In the genomic region with DNA sequence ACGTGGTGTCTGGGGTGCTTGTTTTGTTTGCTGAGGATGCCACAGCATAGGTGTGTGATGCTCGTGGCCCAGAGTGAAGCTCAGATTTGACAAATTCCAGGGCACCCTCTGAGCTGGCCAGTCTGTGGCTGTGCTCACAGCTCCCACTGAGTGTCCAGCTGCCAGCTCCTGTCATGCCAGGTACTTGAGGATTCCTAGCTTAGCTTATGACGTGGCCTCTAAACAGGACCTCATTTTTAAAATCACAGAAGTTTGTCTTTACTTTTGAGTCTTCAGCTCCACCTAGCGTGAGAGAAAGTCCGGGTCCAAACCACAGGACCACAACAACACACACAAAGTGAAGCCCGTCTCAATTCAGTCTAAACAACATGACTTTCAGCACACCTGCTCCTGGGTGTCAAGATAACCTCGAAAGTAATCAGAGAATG, we compare ENCODE assay signal across 8 cellular contexts.
DNase-seq lines count a peak whose midpoint lies in the region; ATAC-seq and TF ChIP-seq lines count a peak whose summit lies in the region.

No MANE protein-coding gene starts in this region.

- no peaks in the 10 kb centered on the region for H3K9me3 Mint-ChIP-seq in WTC11

- H3K27me3 Mint-ChIP-seq in WTC11 (ENCODE audit: low read depth) = no peaks in the 10 kb centered on the region

- POLR2A ChIA-PET in WTC11 (lab: Charles Lee) = no interaction called here

- CTCF ChIA-PET in WTC11 (lab: Charles Lee) = interaction anchor here (0.9 to 2.0 kb wide), 6 partner anchors 12 to 205 kb away, joined by 3 to 16 read pairs (median 4); no protein-coding TSS in a partner anchor

- no peak overlapping the region for H3K27ac ChIP-seq in 22Rv1

- no peak overlapping the region for H3K27ac Mint-ChIP-seq in WTC11

- DNase-seq in fibroblast of gingiva (ENCODE audit: low read depth) = peak; percentile 48
- DNase-seq in WTC11 (ENCODE audit: low spot score) = no peak
- no peak for DNase-seq in dedifferentiated amniotic fluid mesenchymal stem cell (ENCODE audit: extremely low spot score)
- no peak for DNase-seq in pons (ENCODE audit: low spot score)

- peaks cover 18% of the 10 kb centered on the region for H3K4me1 Mint-ChIP-seq in WTC11

- TF ChIP-seq CTCF in 22Rv1 (IDR thresholded peaks at IDR 0.05) (peak; percentile 28; the same call in 1 of the 2 replicates), LNCAP (IDR thresholded peaks at IDR 0.05) (peak; percentile 41), WTC11 (IDR thresholded peaks at IDR 0.05) (no peak)

- ATAC-seq in GM19023 (IDR thresholded peaks at IDR 0.05; ENCODE audit: unreplicated experiment) (peak; percentile 61), GM18873 (IDR thresholded peaks at IDR 0.05; ENCODE audit: low FRiP score, unreplicated experiment) (no peak), WTC11 (no peak)

- H3K36me3 Mint-ChIP-seq in WTC11 = peaks cover 21% of the 10 kb centered on the region

- H3K4me3 Mint-ChIP-seq in WTC11 = no peak overlapping the region

TF ChIP-seq in WTC11, 78 proteins besides CTCF, POLR2A, EP300 and RAD21:
- TF ChIP-seq RELA (CRISPR knock-in tag; IDR thresholded peaks at IDR 0.05; ENCODE audit: borderline replicate concordance) = no peak
- TF ChIP-seq ZNF416 (CRISPR knock-in tag; IDR thresholded peaks at IDR 0.05) = no peak
- TF ChIP-seq NFYB (CRISPR knock-in tag; conservative IDR thresholded peaks at IDR 0.05; ENCODE audit: low read depth) = no peak
- no peak for TF ChIP-seq SMAD4 (CRISPR knock-in tag; IDR thresholded peaks at IDR 0.05)
- no peak for TF ChIP-seq IRF2 (CRISPR knock-in tag; IDR thresholded peaks at IDR 0.05; ENCODE audit: borderline replicate concordance, low read depth)
- TF ChIP-seq, protein P1, sequence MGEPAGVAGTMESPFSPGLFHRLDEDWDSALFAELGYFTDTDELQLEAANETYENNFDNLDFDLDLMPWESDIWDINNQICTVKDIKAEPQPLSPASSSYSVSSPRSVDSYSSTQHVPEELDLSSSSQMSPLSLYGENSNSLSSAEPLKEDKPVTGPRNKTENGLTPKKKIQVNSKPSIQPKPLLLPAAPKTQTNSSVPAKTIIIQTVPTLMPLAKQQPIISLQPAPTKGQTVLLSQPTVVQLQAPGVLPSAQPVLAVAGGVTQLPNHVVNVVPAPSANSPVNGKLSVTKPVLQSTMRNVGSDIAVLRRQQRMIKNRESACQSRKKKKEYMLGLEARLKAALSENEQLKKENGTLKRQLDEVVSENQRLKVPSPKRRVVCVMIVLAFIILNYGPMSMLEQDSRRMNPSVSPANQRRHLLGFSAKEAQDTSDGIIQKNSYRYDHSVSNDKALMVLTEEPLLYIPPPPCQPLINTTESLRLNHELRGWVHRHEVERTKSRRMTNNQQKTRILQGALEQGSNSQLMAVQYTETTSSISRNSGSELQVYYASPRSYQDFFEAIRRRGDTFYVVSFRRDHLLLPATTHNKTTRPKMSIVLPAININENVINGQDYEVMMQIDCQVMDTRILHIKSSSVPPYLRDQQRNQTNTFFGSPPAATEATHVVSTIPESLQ (CRISPR knock-in tag; IDR thresholded peaks at IDR 0.05) = no peak
- TF ChIP-seq, protein P2, sequence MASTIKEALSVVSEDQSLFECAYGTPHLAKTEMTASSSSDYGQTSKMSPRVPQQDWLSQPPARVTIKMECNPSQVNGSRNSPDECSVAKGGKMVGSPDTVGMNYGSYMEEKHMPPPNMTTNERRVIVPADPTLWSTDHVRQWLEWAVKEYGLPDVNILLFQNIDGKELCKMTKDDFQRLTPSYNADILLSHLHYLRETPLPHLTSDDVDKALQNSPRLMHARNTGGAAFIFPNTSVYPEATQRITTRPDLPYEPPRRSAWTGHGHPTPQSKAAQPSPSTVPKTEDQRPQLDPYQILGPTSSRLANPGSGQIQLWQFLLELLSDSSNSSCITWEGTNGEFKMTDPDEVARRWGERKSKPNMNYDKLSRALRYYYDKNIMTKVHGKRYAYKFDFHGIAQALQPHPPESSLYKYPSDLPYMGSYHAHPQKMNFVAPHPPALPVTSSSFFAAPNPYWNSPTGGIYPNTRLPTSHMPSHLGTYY (CRISPR knock-in tag; IDR thresholded peaks at IDR 0.05) = no peak
- TF ChIP-seq ZNF396 (CRISPR knock-in tag; IDR thresholded peaks at IDR 0.05; ENCODE audit: borderline replicate concordance) = no peak
- no peak for TF ChIP-seq MXD4 (CRISPR knock-in tag; IDR thresholded peaks at IDR 0.05; ENCODE audit: borderline replicate concordance)
- no peak for TF ChIP-seq SP1 (CRISPR knock-in tag; conservative IDR thresholded peaks at IDR 0.05)
- TF ChIP-seq, protein P3, sequence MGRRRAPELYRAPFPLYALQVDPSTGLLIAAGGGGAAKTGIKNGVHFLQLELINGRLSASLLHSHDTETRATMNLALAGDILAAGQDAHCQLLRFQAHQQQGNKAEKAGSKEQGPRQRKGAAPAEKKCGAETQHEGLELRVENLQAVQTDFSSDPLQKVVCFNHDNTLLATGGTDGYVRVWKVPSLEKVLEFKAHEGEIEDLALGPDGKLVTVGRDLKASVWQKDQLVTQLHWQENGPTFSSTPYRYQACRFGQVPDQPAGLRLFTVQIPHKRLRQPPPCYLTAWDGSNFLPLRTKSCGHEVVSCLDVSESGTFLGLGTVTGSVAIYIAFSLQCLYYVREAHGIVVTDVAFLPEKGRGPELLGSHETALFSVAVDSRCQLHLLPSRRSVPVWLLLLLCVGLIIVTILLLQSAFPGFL (CRISPR knock-in tag; IDR thresholded peaks at IDR 0.05; ENCODE audit: borderline replicate concordance) = no peak
